In the genomic region with DNA sequence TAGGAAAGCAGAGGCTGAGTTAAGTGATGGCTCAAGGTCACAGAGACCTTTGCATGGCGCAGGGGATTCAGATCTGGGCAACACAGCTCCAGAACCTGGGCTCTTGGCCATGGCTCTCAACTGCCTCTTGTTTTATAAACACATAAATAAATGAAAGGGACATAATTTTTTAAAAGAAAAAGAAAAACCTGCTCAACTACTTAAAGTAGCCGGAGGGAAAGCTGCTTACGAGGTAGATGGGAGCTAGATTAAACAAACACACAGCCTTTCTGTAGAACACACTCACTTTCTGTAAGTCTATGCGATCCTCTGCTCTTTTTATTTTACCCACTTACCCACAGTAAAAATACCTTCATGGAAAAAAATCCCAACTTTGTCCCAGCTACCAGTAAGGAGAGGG, we compare ENCODE assay signal across 19 cellular contexts.
DNase-seq lines count a peak whose midpoint lies in the region; ATAC-seq and TF ChIP-seq lines count a peak whose summit lies in the region.
"Had no signal": no experiment of that assay in that cellular context is flagged by ENCODE, and none has a peak within 500 bp of the region (broad histone marks: within the 10 kb centered on the region; RNA-seq: fewer than 3 reads in every experiment).

No MANE protein-coding gene starts in this region.

- peak overlapping the region; percentile 88 for H2BK120ac ChIP-seq in trophoblast cell (ENCODE audit: insufficient read depth, low read length, poor library complexity)

- H2BK12ac ChIP-seq in trophoblast cell (ENCODE audit: low read length), result peak overlapping the region; percentile 90

- H2AK5ac ChIP-seq in trophoblast cell (ENCODE audit: low read length), result peak overlapping the region; percentile 93

- H4K12ac ChIP-seq in trophoblast cell (ENCODE audit: low read depth, low read length), result no peak overlapping the region

- no peaks in the 10 kb centered on the region for H3K9me3 Mint-ChIP-seq in CD4-positive, alpha-beta T cell
- H3K9me3 Mint-ChIP-seq: dendritic cell treated with granulocyte-macrophage colony-stimulating factor and Interleukin-4, amounts not matched to agents 40 ng/mL and 50 ng/mL, for 4 days had no signal

- peak overlapping the region; percentile 89 for H4K91ac ChIP-seq in trophoblast cell (ENCODE audit: low read depth, low read length)

- CTCF ChIA-PET in CD4-positive, alpha-beta T cell (lab: Charles Lee), result interaction anchor here (1.4 to 2.0 kb wide), 2 partner anchors 13 to 21 kb away, joined by 5 to 6 read pairs; no protein-coding TSS in a partner anchor
- CTCF ChIA-PET in PC-9 (lab: Charles Lee), result no interaction called here

- H3K4me1 Mint-ChIP-seq in CD4-positive, alpha-beta T cell (ENCODE audit: low read depth), result peaks cover 98% of the 10 kb centered on the region

- peak overlapping the region; percentile 73 for H3K14ac ChIP-seq in trophoblast cell (ENCODE audit: low read length)

- H4K8ac ChIP-seq in trophoblast cell (ENCODE audit: low read depth, low read length), result peak overlapping the region; percentile 72

- BruUV-seq in PC-9 (replicated peaks; lab: Mats Ljungman, UMichigan), result no TSS peak

- no peaks in the 10 kb centered on the region for H4K20me1 ChIP-seq in PC-9 (ENCODE audit: insufficient read depth)

- peaks cover 19% of the 10 kb centered on the region for H3K36me3 Mint-ChIP-seq in CD4-positive, alpha-beta T cell (ENCODE audit: low read depth)

- peak overlapping the region; percentile 47 for H3K27ac ChIP-seq in CD4-positive, alpha-beta T cell (ENCODE audit: low read depth, low read length)
- H3K27ac ChIP-seq in PC-9 (no peak overlapping the region), dorsolateral prefrontal cortex (peak overlapping the region in 58 of 59 donors; percentile 50 to 98 (median 91)), trophoblast cell (ENCODE audit: low read depth, low read length) (peak overlapping the region; percentile 70)
- H3K27ac ChIP-seq: ascending aorta, parathyroid adenoma had no signal

- H3K9me3 ChIP-seq in CD4-positive, alpha-beta T cell (ENCODE audit: control insufficient read depth, low read length), result no peaks in the 10 kb centered on the region
- no peaks in the 10 kb centered on the region for H3K9me3 ChIP-seq in PC-9 (ENCODE audit: insufficient read depth, low read depth)
- no peaks in the 10 kb centered on the region for H3K9me3 ChIP-seq in trophoblast cell (ENCODE audit: insufficient read depth, low read depth, low read length)
- H3K9me3 ChIP-seq: ascending aorta, BE2C had no signal

- peak overlapping the region; percentile 90 for H3K27ac Mint-ChIP-seq in CD4-positive, alpha-beta T cell
- H3K27ac Mint-ChIP-seq: dendritic cell treated with granulocyte-macrophage colony-stimulating factor and Interleukin-4, amounts not matched to agents 40 ng/mL and 50 ng/mL, for 4 days had no signal

- H3K27me3 Mint-ChIP-seq in CD4-positive, alpha-beta T cell, result no peaks in the 10 kb centered on the region
- H3K27me3 Mint-ChIP-seq: dendritic cell treated with granulocyte-macrophage colony-stimulating factor and Interleukin-4, amounts not matched to agents 40 ng/mL and 50 ng/mL, for 4 days had no signal

- no peaks in the 10 kb centered on the region for H3F3A ChIP-seq in PC-9 (ENCODE audit: insufficient read depth, low read depth)

- H3K18ac ChIP-seq in trophoblast cell (ENCODE audit: low read length), result peak overlapping the region; percentile 76

- H3K23ac ChIP-seq in trophoblast cell (ENCODE audit: low read length), result no peak overlapping the region

- no peak for TF ChIP-seq CTCF in CD4-positive, alpha-beta T cell (IDR thresholded peaks at IDR 0.05)
- TF ChIP-seq CTCF in PC-9 (conservative IDR thresholded peaks at IDR 0.05) (no peak), dorsolateral prefrontal cortex (IDR thresholded peaks at IDR 0.05 in 54 of 56, conservative IDR thresholded peaks at IDR 0.05 in 2 of 56; ENCODE audit: low read depth in 1 of 56, partially characterized antibody in 56 of 56) (no peak)

- H3K4me3 ChIP-seq in PC-9 (no peak overlapping the region), dorsolateral prefrontal cortex (peak overlapping the region in 1 of 59 donors; percentile 49), trophoblast cell (ENCODE audit: low read depth, low read length) (no peak overlapping the region)
- H3K4me3 ChIP-seq: ascending aorta had no signal

- no peak overlapping the region for H3K4me3 Mint-ChIP-seq in CD4-positive, alpha-beta T cell
- H3K4me3 Mint-ChIP-seq: dendritic cell treated with granulocyte-macrophage colony-stimulating factor and Interleukin-4, amounts not matched to agents 40 ng/mL and 50 ng/mL, for 4 days had no signal

- peak overlapping the region; percentile 85 for H3K4ac ChIP-seq in trophoblast cell (ENCODE audit: low read depth, low read length)

- no CpG with 5 or more reads among the region's 4 CpGs for WGBS in trophoblast cell (ENCODE audit: extremely low coverage, insufficient coverage, insufficient read length)

- H3K4me1 ChIP-seq in PC-9 (replicated peaks; ENCODE audit: insufficient read depth) (peaks cover 1% of the 10 kb centered on the region; the same call in 1 of the 2 replicates), trophoblast cell (ENCODE audit: control insufficient read depth in 1 of 2, insufficient read depth in 2 of 2, low read length in 2 of 2) (peaks cover 16 to 21% of the 10 kb centered on the region in 2 experiments)
- H3K4me1 ChIP-seq: parathyroid adenoma had no signal

- no peak overlapping the region for H3K9ac ChIP-seq in trophoblast cell (ENCODE audit: low read length)
- H3K9ac ChIP-seq: parathyroid adenoma had no signal

- ATAC-seq in CD4-positive, alpha-beta T cell (ENCODE audit: poor library complexity), result no peak
- ATAC-seq in HG02798 (IDR thresholded peaks at IDR 0.05; ENCODE audit: poor library complexity, unreplicated experiment), result no peak
- ATAC-seq: left cardiac atrium had no signal

- POLR2A ChIA-PET in CD4-positive, alpha-beta T cell (lab: Charles Lee), result interaction anchor here (0.9 to 4.8 kb wide), 6 partner anchors 10 to 50 kb away, joined by 3 to 27 read pairs (median 9); no protein-coding TSS in a partner anchor
- POLR2A ChIA-PET in PC-9 (lab: Charles Lee; ENCODE audit: unreplicated experiment), result no interaction called here

- H3K9me2 ChIP-seq in PC-9 (ENCODE audit: insufficient read depth), result no peaks in the 10 kb centered on the region

- H2AFZ ChIP-seq in PC-9 (no peak overlapping the region), trophoblast cell (ENCODE audit: insufficient read depth, low read length, poor library complexity) (no peak overlapping the region)
- H2AFZ ChIP-seq: parathyroid adenoma had no signal

- no peaks in the 10 kb centered on the region for H3K27me3 ChIP-seq in CD4-positive, alpha-beta T cell (ENCODE audit: control insufficient read depth, insufficient read depth, low read length)
- H3K27me3 ChIP-seq in PC-9 (ENCODE audit: insufficient read depth, low read depth) (no peaks in the 10 kb centered on the region), dorsolateral prefrontal cortex (no peaks in the 10 kb centered on the region), trophoblast cell (ENCODE audit: insufficient read depth, low read length) (no peaks in the 10 kb centered on the region)
- H3K27me3 ChIP-seq: ascending aorta, BE2C had no signal

- H3K79me2 ChIP-seq in PC-9 (ENCODE audit: low read depth) (peaks cover 13% of the 10 kb centered on the region; the same call in 1 of the 2 replicates), trophoblast cell (ENCODE audit: control insufficient read depth, insufficient read depth, low read length, poor library complexity) (peaks cover 13% of the 10 kb centered on the region)
- H3K79me2 ChIP-seq: parathyroid adenoma had no signal

- H3K79me1 ChIP-seq in trophoblast cell (ENCODE audit: low read length), result peaks cover 15% of the 10 kb centered on the region

- DNase-seq in CD4-positive, alpha-beta T cell, result no peak
- peak in 1 of 2 experiments; percentile 40 for DNase-seq in PC-9
- no peak for DNase-seq in dorsolateral prefrontal cortex
- peak; percentile 29 to 80 for DNase-seq in trophoblast cell
- no peak for DNase-seq in pons (ENCODE audit: low spot score)
- no peak for DNase-seq in NCI-H1436 (lab: John Stamatoyannopoulos, UW)
- DNase-seq: activated CD4-positive, alpha-beta T cell treated with anti-CD3 and anti-CD28 coated beads for 1 hour; BE2C; DMS79; hippocampal formation; left cardiac atrium; NCI-H1105; NCI-H82; RPMI8226; stimulated activated CD4-positive, alpha-beta T cell treated with anti-CD3 and anti-CD28 coated beads, Interleukin-12 subunit alpha, Interleukin-12 subunit beta, amount 100 ng/mL, for 4 hours had no signal

- peak overlapping the region; percentile 74 for H2BK5ac ChIP-seq in trophoblast cell (ENCODE audit: low read depth, low read length, poor library complexity)

- H3K4me2 ChIP-seq in PC-9 (peak overlapping the region; percentile 19; the same call in 1 of the 2 replicates), trophoblast cell (ENCODE audit: low read length) (no peak overlapping the region)

- intact Hi-C loops in CD4-positive, alpha-beta T cell (cut with DNase I, micrococcal nuclease), result no loop called here
- intact Hi-C loops in PC-9 (cut with micrococcal nuclease; ENCODE audit: unreplicated experiment), result loop anchor here (5.0 kb wide), 2 partner anchors 206 to 419 kb away; no protein-coding TSS in a partner anchor
- intact Hi-C loops in dorsolateral prefrontal cortex (cut with DNase I), result loop anchor here in 1 of 2 donors (5.0 kb wide), 1 partner anchor 79 kb away; the partner anchor contains the start of gene PIP4K2A

- H3K36me3 ChIP-seq in PC-9 (ENCODE audit: low read depth), result no peaks in the 10 kb centered on the region
- H3K36me3 ChIP-seq in trophoblast cell (ENCODE audit: control insufficient read depth in 1 of 2, insufficient read depth in 2 of 2, low read length in 2 of 2), result peaks cover 2% of the 10 kb centered on the region in 2 experiments
- H3K36me3 ChIP-seq: ascending aorta, BE2C had no signal

Comparison
In these comparisons a context has a peak if more than half of its experiments do, and no peak if none do; other contexts are left out.
1. DNase-seq: peak in trophoblast cell (2 of 2); none in CD4-positive, alpha-beta T cell (0 of 10), dorsolateral prefrontal cortex (0 of 10), pons (single experiment) and NCI-H1436 (single experiment).